18 cellular contexts compared by ENCODE assay signal in the genomic region with DNA sequence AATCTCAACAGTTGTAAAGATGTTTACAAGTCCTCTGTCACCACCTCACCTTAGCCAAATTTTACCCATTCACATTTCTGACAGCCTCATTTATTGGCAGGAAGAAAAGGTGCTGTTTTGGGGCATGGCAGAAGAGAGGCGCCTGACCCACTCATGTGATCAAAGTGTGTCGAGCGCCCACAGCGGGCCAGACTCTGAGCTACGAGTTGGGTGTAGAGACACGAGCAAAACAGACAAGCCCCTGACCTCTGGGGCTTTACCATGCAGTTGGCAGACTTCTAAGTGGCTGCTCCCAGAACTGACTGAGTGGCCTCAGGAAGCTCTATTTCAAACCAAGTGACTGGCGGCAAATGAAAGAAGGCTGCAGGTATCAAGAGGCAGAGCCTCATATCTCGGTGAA.
DNase-seq lines count a peak whose midpoint lies in the region; ATAC-seq lines count a peak whose summit lies in the region.
"Had no signal": no experiment of that assay in that cellular context is flagged by ENCODE, and none has a peak within 500 bp of the region (broad histone marks: within the 10 kb centered on the region; RNA-seq: fewer than 3 reads in every experiment).

No MANE protein-coding gene starts in this region.

- H3K27ac Mint-ChIP-seq in CD4-positive, alpha-beta memory T cell: peak overlapping the region in 3 of 7 donors; percentile 1 to 82 (median 38)
- H3K27ac Mint-ChIP-seq in naive B cell: peak overlapping the region in 5 of 6 donors; percentile 92 to 97 (median 92)
- H3K27ac Mint-ChIP-seq: stimulated activated effector memory CD8-positive, alpha-beta T cell treated with anti-CD3 and anti-CD28 coated beads, Interleukin-12 subunit alpha, Interleukin-12 subunit beta, amount 100 ng/mL, for 72 hours had no signal

- no peaks in the 10 kb centered on the region for H3K36me3 Mint-ChIP-seq in CD4-positive, alpha-beta memory T cell
- peaks cover 7 to 8% of the 10 kb centered on the region in 2 donors for H3K36me3 Mint-ChIP-seq in naive B cell
- H3K36me3 Mint-ChIP-seq: stimulated activated effector memory CD8-positive, alpha-beta T cell treated with anti-CD3 and anti-CD28 coated beads, Interleukin-12 subunit alpha, Interleukin-12 subunit beta, amount 100 ng/mL, for 72 hours had no signal

- in situ Hi-C loops in G401 (cut with HindIII; ENCODE audit: low sequenced_read_pairs): no loop called here

- H3K4me2 ChIP-seq in Karpas-422 (ENCODE audit: low read depth, low read length, poor library complexity, severe bottlenecking): peak overlapping the region; percentile 96

- H3K4me1 ChIP-seq in CD4-positive, alpha-beta memory T cell (ENCODE audit: insufficient read depth, low read length): peaks cover 16% of the 10 kb centered on the region
- H3K4me1 ChIP-seq in Karpas-422 (ENCODE audit: low read length) (peaks cover 68% of the 10 kb centered on the region), adipocyte (ENCODE audit: control insufficient read depth, insufficient read depth, low read length) (peaks cover 48% of the 10 kb centered on the region)
- H3K4me1 ChIP-seq: uterus had no signal

- POLR2A ChIA-PET in CD4-positive, alpha-beta memory T cell (lab: Charles Lee; ENCODE audit: partially characterized antibody): interaction anchor here (0.7 kb wide), 1 partner anchor 88 kb away, joined by 3 read pairs; no protein-coding TSS in a partner anchor

- H3K27me3 Mint-ChIP-seq in CD4-positive, alpha-beta memory T cell: peaks cover 0 to 1% of the 10 kb centered on the region in 2 donors
- H3K27me3 Mint-ChIP-seq in naive B cell: no peaks in the 10 kb centered on the region

- no peak overlapping the region for H3K4me3 ChIP-seq in CD4-positive, alpha-beta memory T cell (ENCODE audit: low read length in 2 of 2)
- H3K4me3 ChIP-seq in Karpas-422 (ENCODE audit: low read length) (peak overlapping the region; percentile 70), adipocyte (ENCODE audit: low read length) (no peak overlapping the region)
- H3K4me3 ChIP-seq: body of pancreas, uterus had no signal

- H4K20me1 ChIP-seq in Karpas-422 (ENCODE audit: insufficient read depth, low read depth, low read length): no peaks in the 10 kb centered on the region

- peak overlapping the region; percentile 79 for H3K9ac ChIP-seq in Karpas-422 (ENCODE audit: low read length)
- H3K9ac ChIP-seq in adipocyte (ENCODE audit: low read length): peak overlapping the region; percentile 14

- no peak overlapping the region for H2AFZ ChIP-seq in Karpas-422 (ENCODE audit: low read length)

- no peaks in the 10 kb centered on the region for H3K9me2 ChIP-seq in Karpas-422 (replicated peaks; ENCODE audit: insufficient read depth, low read length)

- H3K79me2 ChIP-seq in Karpas-422 (ENCODE audit: low read length): 0 out of 2 replicates have a peak, but pooled peaks cover 6% of the 10 kb centered on the region

- no peaks in the 10 kb centered on the region for H3K9me3 ChIP-seq in CD4-positive, alpha-beta memory T cell (ENCODE audit: control insufficient read depth in 1 of 2, low read length in 2 of 2)
- H3K9me3 ChIP-seq in Karpas-422 (ENCODE audit: low read length) (no peaks in the 10 kb centered on the region), adipocyte (ENCODE audit: control insufficient read depth, low read length) (no peaks in the 10 kb centered on the region)
- H3K9me3 ChIP-seq: body of pancreas, uterus had no signal

- H3K4me3 Mint-ChIP-seq in CD4-positive, alpha-beta memory T cell: peak overlapping the region in 5 of 8 donors; percentile 28 to 81 (median 78)
- peak overlapping the region in 7 of 8 donors; percentile 6 to 93 (median 86) for H3K4me3 Mint-ChIP-seq in naive B cell

- DNase-seq in CD4-positive, alpha-beta memory T cell: no peak
- DNase-seq in Karpas-422 (peak; percentile 81), adipocyte (ENCODE audit: low read depth) (no peak), naive B cell (no peak), G401 (ENCODE audit: low spot score) (no peak), NCI-H446 treated with DMSO at 0.1 percent for 48 hours (lab: John Stamatoyannopoulos, UW) (no peak), DMS79 (lab: John Stamatoyannopoulos, UW) (no peak)
- DNase-seq: activated CD4-positive, CD25-positive, alpha-beta regulatory T cell treated with anti-CD3 and anti-CD28 coated beads, Interleukin-2, amount 50 U/mL, for 72 hours; body of pancreas; C1 segment of cervical spinal cord; foreskin fibroblast; GOT3; NCI-H2107; stimulated activated CD4-positive, alpha-beta T cell treated with anti-CD3 and anti-CD28 coated beads, Interleukin-4, amount 100 ng/mL, for 1 hour; SW 1271; uterus had no signal

- ATAC-seq in naive B cell (ENCODE audit: low read depth in 2 of 2) (peak in 1 of 2 donors; percentile 16), GM19328 (IDR thresholded peaks at IDR 0.05; ENCODE audit: unreplicated experiment) (no peak)
- ATAC-seq: body of pancreas had no signal

- intact Hi-C loops in CD4-positive, alpha-beta memory T cell (cut with micrococcal nuclease): no loop called here

- no peaks in the 10 kb centered on the region for H3K27me3 ChIP-seq in CD4-positive, alpha-beta memory T cell (ENCODE audit: insufficient read depth, low read length)
- H3K27me3 ChIP-seq in Karpas-422 (ENCODE audit: low read length) (no peaks in the 10 kb centered on the region), adipocyte (replicated peaks; ENCODE audit: control insufficient read depth, insufficient read depth, low read length) (no peaks in the 10 kb centered on the region)
- H3K27me3 ChIP-seq: body of pancreas, uterus had no signal

- H3K9me3 Mint-ChIP-seq in CD4-positive, alpha-beta memory T cell: peaks cover 0 to 3% (median 0%) of the 10 kb centered on the region in 8 donors
- peaks cover 0 to 4% (median under 1%) of the 10 kb centered on the region in 7 donors for H3K9me3 Mint-ChIP-seq in naive B cell
- H3K9me3 Mint-ChIP-seq: stimulated activated effector memory CD8-positive, alpha-beta T cell treated with anti-CD3 and anti-CD28 coated beads, Interleukin-12 subunit alpha, Interleukin-12 subunit beta, amount 100 ng/mL, for 72 hours had no signal

- no peaks in the 10 kb centered on the region for H3K36me3 ChIP-seq in CD4-positive, alpha-beta memory T cell (ENCODE audit: insufficient read depth, low read length)
- H3K36me3 ChIP-seq in Karpas-422 (ENCODE audit: insufficient read depth, low read length): no peaks in the 10 kb centered on the region
- H3K36me3 ChIP-seq in adipocyte (ENCODE audit: control insufficient read depth, insufficient read depth, low read length, severe bottlenecking): no peaks in the 10 kb centered on the region
- H3K36me3 ChIP-seq: uterus had no signal

- CTCF ChIA-PET in CD4-positive, alpha-beta memory T cell (lab: Charles Lee; ENCODE audit: partially characterized antibody): no interaction called here

- peaks cover 6 to 29% (median 17%) of the 10 kb centered on the region in 4 donors for H3K4me1 Mint-ChIP-seq in CD4-positive, alpha-beta memory T cell
- peaks cover 50 to 80% (median 68%) of the 10 kb centered on the region in 3 donors for H3K4me1 Mint-ChIP-seq in naive B cell

- H3K27ac ChIP-seq in CD4-positive, alpha-beta memory T cell (ENCODE audit: low read depth, low read length): no peak overlapping the region
- H3K27ac ChIP-seq in Karpas-422 (ENCODE audit: low read length): peak overlapping the region; percentile 92
- H3K27ac ChIP-seq: body of pancreas, uterus had no signal
